ENCODE assay signal across 8 cellular contexts in the genomic region with DNA sequence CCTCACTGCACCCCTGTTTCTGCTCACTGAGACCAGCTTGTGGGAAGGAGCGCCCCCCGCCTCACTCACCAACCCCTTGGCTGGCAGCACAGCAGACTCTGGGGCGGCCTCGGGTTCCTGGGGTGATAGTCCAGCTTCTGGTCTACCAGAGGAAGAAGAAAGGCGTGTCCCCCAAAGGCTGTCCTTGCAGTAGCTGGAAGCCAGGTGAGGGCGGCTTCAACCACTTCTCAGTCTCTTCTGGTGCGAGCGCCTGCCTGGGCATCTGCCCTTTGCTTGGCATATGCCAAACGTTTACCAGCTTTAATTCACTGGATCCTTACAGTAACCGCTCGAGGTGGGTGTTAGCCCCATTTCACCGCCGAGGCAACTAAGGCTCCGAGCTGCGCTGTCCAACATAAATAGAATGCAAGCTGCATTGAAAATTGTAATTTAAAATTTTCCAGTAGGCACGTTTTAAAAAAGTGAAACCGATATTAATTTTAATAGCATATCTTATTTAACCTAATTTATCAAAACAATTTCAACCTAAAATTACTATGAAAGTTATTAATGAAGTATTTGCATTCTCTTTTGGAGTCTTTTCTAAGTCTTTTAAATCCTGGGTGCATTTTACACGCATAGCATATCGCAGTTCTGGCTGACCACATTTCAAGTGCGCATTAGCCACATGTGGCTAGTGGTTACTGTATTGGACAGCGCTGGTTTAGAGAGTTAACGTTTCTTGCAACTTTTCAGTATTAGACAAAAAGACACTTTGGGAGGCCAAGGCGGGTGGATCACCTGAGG. TPM values are rescaled to one million over a fixed set of nuclear protein-coding genes. Genes with fewer than 3 reads are reported as not detected.
DNase-seq lines count a peak whose midpoint lies in the region; ATAC-seq and TF ChIP-seq lines count a peak whose summit lies in the region.

No MANE protein-coding gene starts in this region.

- peaks cover 7% of the 10 kb centered on the region; the same call in 1 of the 2 replicates for H3K79me2 ChIP-seq in OCI-LY7 (ENCODE audit: insufficient read depth, low read depth, low read length)

- TF ChIP-seq CTCF in Calu3 (IDR thresholded peaks at IDR 0.05; ENCODE audit: unreplicated experiment): no peak
- no peak for TF ChIP-seq CTCF in OCI-LY7 (conservative IDR thresholded peaks at IDR 0.05; ENCODE audit: low read length)
- TF ChIP-seq CTCF in stomach (IDR thresholded peaks at IDR 0.05): no peak

- in situ Hi-C loops in T47D (cut with HindIII; ENCODE audit: low pct_unique_long_range_greater_than_20kb, low sequenced_read_pairs): no loop called here

- H3K27me3 Mint-ChIP-seq in Calu3 (ENCODE audit: unreplicated experiment): no peaks in the 10 kb centered on the region

- peaks cover 22% of the 10 kb centered on the region for H3K4me1 Mint-ChIP-seq in Calu3 (ENCODE audit: low read depth, unreplicated experiment)

- peak overlapping the region; percentile 98 for H3K4me2 ChIP-seq in OCI-LY7 (ENCODE audit: low read length)

- peak overlapping the region; percentile 83 for H2AFZ ChIP-seq in OCI-LY7 (ENCODE audit: low read length)

- no peak for TF ChIP-seq POLR2A in stomach (IDR thresholded peaks at IDR 0.05)

- BruUV-seq in Calu3 (replicated peaks; lab: Mats Ljungman, UMichigan) (no TSS peak), OCI-LY7 (replicated peaks; lab: Mats Ljungman, UMichigan) (no TSS peak)

- DNase-seq in Calu3 (no peak), OCI-LY7 (ENCODE audit: low spot score) (peak; percentile 45), T47D (ENCODE audit: low read depth in 1 of 2, low spot score in 1 of 2) (peak; percentile 51 to 75), stomach (peak; percentile 58)
- DNase-seq in stimulated activated CD4-positive, alpha-beta T cell treated with anti-CD3 and anti-CD28 coated beads, Interleukin-15, amount 100 ng/mL, for 24 hours: no peak

- H3K4me3 Mint-ChIP-seq in Calu3 (ENCODE audit: low read depth, unreplicated experiment): peak overlapping the region; percentile 98

- H3K4me1 ChIP-seq in OCI-LY7 (ENCODE audit: insufficient read depth, low read length, poor library complexity, severe bottlenecking) (peaks cover 18% of the 10 kb centered on the region), stomach (peaks cover 4 to 58% (median 32%) of the 10 kb centered on the region in 4 donors)

- H3K36me3 Mint-ChIP-seq in Calu3 (ENCODE audit: insufficient read depth, unreplicated experiment): peaks cover 27% of the 10 kb centered on the region

- no peaks in the 10 kb centered on the region for H3K27me3 ChIP-seq in layer of hippocampus (ENCODE audit: control insufficient read depth, insufficient read depth, low read length)
- H3K27me3 ChIP-seq in stomach: no peaks in the 10 kb centered on the region

- ATAC-seq in GM19043 (IDR thresholded peaks at IDR 0.05; ENCODE audit: low read depth, unreplicated experiment): peak; percentile 10
- peak; percentile 27 for ATAC-seq in HG03354 (IDR thresholded peaks at IDR 0.05; ENCODE audit: poor library complexity, severe bottlenecking, unreplicated experiment)

- intact Hi-C loops in Calu3 (cut with micrococcal nuclease; ENCODE audit: unreplicated experiment): no loop called here
- intact Hi-C loops in OCI-LY7 (cut with micrococcal nuclease; ENCODE audit: unreplicated experiment): loop anchor here (1.0 to 5.0 kb wide), 5 partner anchors 65 to 760 kb away; a partner anchor contains a TSS
- intact Hi-C loops in stomach (cut with DNase I; ENCODE audit: low total_unique reads): no loop called here

- no peaks in the 10 kb centered on the region for H3K9me3 Mint-ChIP-seq in Calu3 (ENCODE audit: low read depth, unreplicated experiment)

- 16 to 23% (median 18%) methylated on average over 19 to 23 of the region's 23 CpGs for WGBS in stomach, 5 donors

- no peaks in the 10 kb centered on the region for H3K9me2 ChIP-seq in OCI-LY7 (ENCODE audit: insufficient read depth, low read length)

- POLR2A ChIA-PET in OCI-LY7 (lab: Charles Lee): interaction anchor here (0.6 to 3.0 kb wide), 15 partner anchors 12 to 356 kb away, joined by 3 to 19 read pairs (median 4); a partner anchor contains a TSS

- H4K20me1 ChIP-seq in OCI-LY7 (ENCODE audit: insufficient read depth, low read length): no peaks in the 10 kb centered on the region

- no peak for TF ChIP-seq EP300 in stomach (IDR thresholded peaks at IDR 0.05)

- CTCF ChIA-PET in Calu3 (lab: Charles Lee): interaction anchor here (0.7 kb wide), 1 partner anchor 376 kb away, joined by 4 read pairs; no protein-coding TSS in a partner anchor
- CTCF ChIA-PET in OCI-LY7 (lab: Charles Lee; ENCODE audit: unreplicated experiment): interaction anchor here (1.2 kb wide), 1 partner anchor 66 kb away, joined by 3 read pairs; no protein-coding TSS in a partner anchor

- H3K9me3 ChIP-seq in OCI-LY7 (ENCODE audit: low read length) (no peaks in the 10 kb centered on the region), stomach (no peaks in the 10 kb centered on the region)

- H3K27ac Mint-ChIP-seq in Calu3 (ENCODE audit: unreplicated experiment): peak overlapping the region; percentile 92

- H3K36me3 ChIP-seq in OCI-LY7 (ENCODE audit: insufficient read depth, low read length): no peaks in the 10 kb centered on the region
- H3K36me3 ChIP-seq in stomach: peaks cover 0 to 13% (median 11%) of the 10 kb centered on the region in 4 donors

- H3K27ac ChIP-seq in OCI-LY7 (ENCODE audit: low read depth, low read length, poor library complexity, severe bottlenecking) (peak overlapping the region; percentile 57), layer of hippocampus (ENCODE audit: low read depth, low read length) (peak overlapping the region; percentile 97), stomach (peak overlapping the region; percentile 95 to 100 (median 99))

- H3K4me3 ChIP-seq in OCI-LY7 (ENCODE audit: low read depth, low read length, poor library complexity, severe bottlenecking) (peak overlapping the region; percentile 89), stomach (peak overlapping the region; percentile 51 to 88 (median 82))

RNA-seq across cellular contexts. Expression of a gene that starts 0.9 kb away (rescaled TPM):
- total RNA-seq in Calu3 (2022) (37.9 and 48.4 TPM in 2 replicates), OCI-LY7 (2022) (31.8 and 32.5 TPM in 2 replicates), stomach (100 to 1,000 TPM in 1 of 5 donors, 10 to 100 TPM in 4; 13.8 to 300 (median 36.6) TPM)
- 17.3 and 19.0 TPM in 2 replicates for total RNA-seq in OCI-LY7 (2014; rRNA removed; shearing (Covaris generic))
- 10 to 100 TPM; 44.5 to 53.5 (median 50.6) TPM for polyA plus RNA-seq in stomach

Comparison
In these comparisons a context has a peak if more than half of its experiments do, and no peak if none do; other contexts are left out.
1. DNase-seq: peak in OCI-LY7 (single experiment), T47D (2 of 2) and stomach (single experiment); none in Calu3 (single experiment) and stimulated activated CD4-positive, alpha-beta T cell treated with anti-CD3 and anti-CD28 coated beads, Interleukin-15, amount 100 ng/mL, for 24 hours (single experiment).
2. Peak in every context shown above with its lines, with median percentiles within 50 percentile points of each other: H3K27ac ChIP-seq.